11 cellular contexts compared by ENCODE assay signal in genomic region chr10:16586358-16587138, GRCh38.
DNase-seq lines count a peak whose midpoint lies in the region; ATAC-seq and TF ChIP-seq lines count a peak whose summit lies in the region.
"Had no signal": no experiment of that assay in that cellular context is flagged by ENCODE, and none has a peak within 500 bp of the region (broad histone marks: within the 10 kb centered on the region; RNA-seq: fewer than 3 reads in every experiment).

No MANE protein-coding gene starts in this region.

- H3K27ac Mint-ChIP-seq in immature natural killer cell = no peak overlapping the region
- H3K27ac Mint-ChIP-seq: T-helper 1 cell treated with Interleukin-12 subunit alpha and Interleukin-12 subunit beta and Interleukin-4 antibody, amounts not matched to agents 30 μg/mL and 1 μg/mL, for 36 hours had no signal

- peaks cover 0 to 2% (median 2%) of the 10 kb centered on the region in 3 donors for H3K27me3 Mint-ChIP-seq in immature natural killer cell (ENCODE audit: low read depth in 3 of 3)

- TF ChIP-seq CTCF in GM06990 (IDR thresholded peaks at IDR 0.05; ENCODE audit: insufficient read depth, low read length, poor library complexity, severe bottlenecking) (no peak), upper lobe of left lung (IDR thresholded peaks at IDR 0.05) (no peak)

- peak overlapping the region; percentile 44 for H3K4me3 ChIP-seq in GM06990 (replicated peaks; ENCODE audit: low read depth, low read length)
- H3K4me3 ChIP-seq in upper lobe of left lung = no peak overlapping the region
- H3K4me3 ChIP-seq: skin epidermis had no signal

- no peaks in the 10 kb centered on the region for H3K9me3 ChIP-seq in upper lobe of left lung

- H3K4me1 ChIP-seq in upper lobe of left lung = no peaks in the 10 kb centered on the region

- H3K36me3 ChIP-seq in GM06990 (ENCODE audit: control insufficient read depth, insufficient read depth, low read length) (no peaks in the 10 kb centered on the region), upper lobe of left lung (peaks cover 0 to 4% (median 0%) of the 10 kb centered on the region in 4 donors)

- H3K36me3 Mint-ChIP-seq in immature natural killer cell = peaks cover 0 to 7% (median 3%) of the 10 kb centered on the region in 3 donors

- no peaks in the 10 kb centered on the region for H3K4me1 Mint-ChIP-seq in immature natural killer cell

- DNase-seq in GM06990 (ENCODE audit: extremely low read depth, insufficient read length) (peak; percentile 66), NCI-H2227 treated with DMSO at 0.1 percent for 48 hours (lab: John Stamatoyannopoulos, UW) (no peak), upper lobe of left lung (no peak), NCI-H1092 (lab: John Stamatoyannopoulos, UW) (no peak), immature natural killer cell (no peak)
- DNase-seq: NCI-H1436 treated with DMSO at 0.1 percent for 48 hours had no signal

- WGBS in upper lobe of left lung, 2 donors = 87 to 88% methylated on average over 7 of the region's 7 CpGs

- H3K4me3 Mint-ChIP-seq in immature natural killer cell = no peak overlapping the region
- H3K4me3 Mint-ChIP-seq: T-helper 1 cell treated with Interleukin-12 subunit alpha and Interleukin-12 subunit beta and Interleukin-4 antibody, amounts not matched to agents 30 μg/mL and 1 μg/mL, for 36 hours had no signal

- no peak for TF ChIP-seq POLR2A in upper lobe of left lung (IDR thresholded peaks at IDR 0.05)

- H3K27ac ChIP-seq in upper lobe of left lung = no peak overlapping the region
- H3K27ac ChIP-seq: skin epidermis had no signal

- H3K9me3 Mint-ChIP-seq in immature natural killer cell = no peaks in the 10 kb centered on the region
- H3K9me3 Mint-ChIP-seq: T-helper 1 cell treated with Interleukin-12 subunit alpha and Interleukin-12 subunit beta and Interleukin-4 antibody, amounts not matched to agents 30 μg/mL and 1 μg/mL, for 36 hours had no signal

- no peak for TF ChIP-seq EP300 in upper lobe of left lung (IDR thresholded peaks at IDR 0.05)

- no peaks in the 10 kb centered on the region for H3K27me3 ChIP-seq in GM06990 (replicated peaks; ENCODE audit: control insufficient read depth, insufficient read depth, low read length)
- no peaks in the 10 kb centered on the region for H3K27me3 ChIP-seq in upper lobe of left lung

- ATAC-seq in GM19025 (IDR thresholded peaks at IDR 0.05; ENCODE audit: low read depth, unreplicated experiment) (peak; percentile 88), GM21737 (IDR thresholded peaks at IDR 0.05; ENCODE audit: unreplicated experiment) (peak; percentile 89), HG03159 (IDR thresholded peaks at IDR 0.05; ENCODE audit: unreplicated experiment) (peak; percentile 95), upper lobe of left lung (ENCODE audit: low FRiP score in 2 of 2) (no peak)

Comparison
In these comparisons a context has a peak if more than half of its experiments do, and no peak if none do; other contexts are left out.
1. ATAC-seq: peak in GM19025 (single experiment), GM21737 (single experiment) and HG03159 (single experiment); none in upper lobe of left lung (0 of 2).